1 cellular context compared by ENCODE assay signal in the genomic region with DNA sequence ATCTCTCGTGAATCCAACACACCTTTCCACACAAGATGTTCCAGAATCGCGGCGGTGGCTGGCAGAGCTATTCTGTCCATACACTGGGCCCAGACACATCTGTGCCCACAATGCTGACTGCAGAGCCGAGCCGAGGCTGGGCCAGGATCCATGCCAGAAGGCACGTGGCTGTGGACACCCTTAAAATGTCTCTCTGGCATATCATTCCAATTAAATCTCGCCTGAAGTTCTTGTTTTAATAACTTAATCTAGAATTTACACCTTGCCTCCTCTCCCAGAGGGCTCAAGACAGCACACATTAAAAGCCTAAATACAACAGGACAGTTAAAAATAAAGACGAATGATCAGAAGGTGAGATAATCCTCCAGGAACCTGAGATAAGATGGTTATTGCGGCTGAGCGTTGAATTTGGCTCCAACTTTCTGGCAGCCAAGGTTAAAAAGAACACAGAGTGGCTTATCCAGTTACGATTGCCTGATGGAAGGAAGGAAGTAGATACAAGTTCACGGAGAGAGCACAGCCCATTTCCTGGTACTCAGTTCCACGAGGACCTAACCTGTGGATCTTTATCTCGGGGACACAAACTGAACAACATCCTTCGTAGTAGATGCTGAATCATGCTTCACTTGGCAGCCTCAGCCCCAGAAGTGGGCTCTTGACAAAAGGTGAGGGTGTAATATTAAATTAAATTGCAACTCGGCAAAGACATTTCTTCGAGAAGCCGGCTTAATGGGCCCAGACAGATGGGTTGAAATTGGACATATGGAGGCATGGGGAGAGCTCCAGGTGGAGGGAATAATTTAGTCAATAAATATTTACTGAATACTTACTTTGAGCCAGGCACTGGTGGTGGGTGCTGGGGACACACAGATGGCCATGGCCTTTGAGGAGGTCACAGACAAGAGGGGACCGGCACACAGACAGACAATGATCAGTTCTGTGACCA.
TF ChIP-seq lines count a peak whose summit lies in the region.

No MANE protein-coding gene starts in this region.

TF ChIP-seq in WTC11, 78 proteins besides CTCF, POLR2A, EP300 and RAD21 (continued from another document):
- TF ChIP-seq, protein P1, sequence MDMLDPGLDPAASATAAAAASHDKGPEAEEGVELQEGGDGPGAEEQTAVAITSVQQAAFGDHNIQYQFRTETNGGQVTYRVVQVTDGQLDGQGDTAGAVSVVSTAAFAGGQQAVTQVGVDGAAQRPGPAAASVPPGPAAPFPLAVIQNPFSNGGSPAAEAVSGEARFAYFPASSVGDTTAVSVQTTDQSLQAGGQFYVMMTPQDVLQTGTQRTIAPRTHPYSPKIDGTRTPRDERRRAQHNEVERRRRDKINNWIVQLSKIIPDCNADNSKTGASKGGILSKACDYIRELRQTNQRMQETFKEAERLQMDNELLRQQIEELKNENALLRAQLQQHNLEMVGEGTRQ (CRISPR knock-in tag; IDR thresholded peaks at IDR 0.05), result no peak
- TF ChIP-seq, protein P2, sequence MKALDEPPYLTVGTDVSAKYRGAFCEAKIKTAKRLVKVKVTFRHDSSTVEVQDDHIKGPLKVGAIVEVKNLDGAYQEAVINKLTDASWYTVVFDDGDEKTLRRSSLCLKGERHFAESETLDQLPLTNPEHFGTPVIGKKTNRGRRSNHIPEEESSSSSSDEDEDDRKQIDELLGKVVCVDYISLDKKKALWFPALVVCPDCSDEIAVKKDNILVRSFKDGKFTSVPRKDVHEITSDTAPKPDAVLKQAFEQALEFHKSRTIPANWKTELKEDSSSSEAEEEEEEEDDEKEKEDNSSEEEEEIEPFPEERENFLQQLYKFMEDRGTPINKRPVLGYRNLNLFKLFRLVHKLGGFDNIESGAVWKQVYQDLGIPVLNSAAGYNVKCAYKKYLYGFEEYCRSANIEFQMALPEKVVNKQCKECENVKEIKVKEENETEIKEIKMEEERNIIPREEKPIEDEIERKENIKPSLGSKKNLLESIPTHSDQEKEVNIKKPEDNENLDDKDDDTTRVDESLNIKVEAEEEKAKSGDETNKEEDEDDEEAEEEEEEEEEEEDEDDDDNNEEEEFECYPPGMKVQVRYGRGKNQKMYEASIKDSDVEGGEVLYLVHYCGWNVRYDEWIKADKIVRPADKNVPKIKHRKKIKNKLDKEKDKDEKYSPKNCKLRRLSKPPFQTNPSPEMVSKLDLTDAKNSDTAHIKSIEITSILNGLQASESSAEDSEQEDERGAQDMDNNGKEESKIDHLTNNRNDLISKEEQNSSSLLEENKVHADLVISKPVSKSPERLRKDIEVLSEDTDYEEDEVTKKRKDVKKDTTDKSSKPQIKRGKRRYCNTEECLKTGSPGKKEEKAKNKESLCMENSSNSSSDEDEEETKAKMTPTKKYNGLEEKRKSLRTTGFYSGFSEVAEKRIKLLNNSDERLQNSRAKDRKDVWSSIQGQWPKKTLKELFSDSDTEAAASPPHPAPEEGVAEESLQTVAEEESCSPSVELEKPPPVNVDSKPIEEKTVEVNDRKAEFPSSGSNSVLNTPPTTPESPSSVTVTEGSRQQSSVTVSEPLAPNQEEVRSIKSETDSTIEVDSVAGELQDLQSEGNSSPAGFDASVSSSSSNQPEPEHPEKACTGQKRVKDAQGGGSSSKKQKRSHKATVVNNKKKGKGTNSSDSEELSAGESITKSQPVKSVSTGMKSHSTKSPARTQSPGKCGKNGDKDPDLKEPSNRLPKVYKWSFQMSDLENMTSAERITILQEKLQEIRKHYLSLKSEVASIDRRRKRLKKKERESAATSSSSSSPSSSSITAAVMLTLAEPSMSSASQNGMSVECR (CRISPR knock-in tag; IDR thresholded peaks at IDR 0.05; ENCODE audit: borderline replicate concordance), result no peak
- TF ChIP-seq, protein P3, sequence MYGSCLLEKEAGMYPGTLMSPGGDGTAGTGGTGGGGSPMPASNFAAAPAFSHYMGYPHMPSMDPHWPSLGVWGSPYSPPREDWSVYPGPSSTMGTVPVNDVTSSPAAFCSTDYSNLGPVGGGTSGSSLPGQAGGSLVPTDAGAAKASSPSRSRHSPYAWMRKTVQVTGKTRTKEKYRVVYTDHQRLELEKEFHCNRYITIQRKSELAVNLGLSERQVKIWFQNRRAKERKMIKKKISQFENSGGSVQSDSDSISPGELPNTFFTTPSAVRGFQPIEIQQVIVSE (CRISPR knock-in tag; IDR thresholded peaks at IDR 0.05; ENCODE audit: borderline replicate concordance), result no peak
- TF ChIP-seq TEAD4 (CRISPR knock-in tag; IDR thresholded peaks at IDR 0.05), result no peak
- TF ChIP-seq, protein P4, sequence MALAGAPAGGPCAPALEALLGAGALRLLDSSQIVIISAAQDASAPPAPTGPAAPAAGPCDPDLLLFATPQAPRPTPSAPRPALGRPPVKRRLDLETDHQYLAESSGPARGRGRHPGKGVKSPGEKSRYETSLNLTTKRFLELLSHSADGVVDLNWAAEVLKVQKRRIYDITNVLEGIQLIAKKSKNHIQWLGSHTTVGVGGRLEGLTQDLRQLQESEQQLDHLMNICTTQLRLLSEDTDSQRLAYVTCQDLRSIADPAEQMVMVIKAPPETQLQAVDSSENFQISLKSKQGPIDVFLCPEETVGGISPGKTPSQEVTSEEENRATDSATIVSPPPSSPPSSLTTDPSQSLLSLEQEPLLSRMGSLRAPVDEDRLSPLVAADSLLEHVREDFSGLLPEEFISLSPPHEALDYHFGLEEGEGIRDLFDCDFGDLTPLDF (CRISPR knock-in tag; IDR thresholded peaks at IDR 0.05), result no peak
- TF ChIP-seq SMAD3 (CRISPR knock-in tag; IDR thresholded peaks at IDR 0.05; ENCODE audit: borderline replicate concordance), result no peak
- TF ChIP-seq, protein P5, sequence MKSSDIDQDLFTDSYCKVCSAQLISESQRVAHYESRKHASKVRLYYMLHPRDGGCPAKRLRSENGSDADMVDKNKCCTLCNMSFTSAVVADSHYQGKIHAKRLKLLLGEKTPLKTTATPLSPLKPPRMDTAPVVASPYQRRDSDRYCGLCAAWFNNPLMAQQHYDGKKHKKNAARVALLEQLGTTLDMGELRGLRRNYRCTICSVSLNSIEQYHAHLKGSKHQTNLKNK (CRISPR knock-in tag; IDR thresholded peaks at IDR 0.05), result no peak
- TF ChIP-seq NFYB (CRISPR knock-in tag; conservative IDR thresholded peaks at IDR 0.05; ENCODE audit: low read depth), result no peak
- no peak for TF ChIP-seq ETV6 (CRISPR knock-in tag; IDR thresholded peaks at IDR 0.05)
- TF ChIP-seq KAT7 (CRISPR knock-in tag; IDR thresholded peaks at IDR 0.05; ENCODE audit: borderline replicate concordance), result no peak
- TF ChIP-seq RORB (CRISPR knock-in tag; IDR thresholded peaks at IDR 0.05), result no peak
- TF ChIP-seq, protein P6, sequence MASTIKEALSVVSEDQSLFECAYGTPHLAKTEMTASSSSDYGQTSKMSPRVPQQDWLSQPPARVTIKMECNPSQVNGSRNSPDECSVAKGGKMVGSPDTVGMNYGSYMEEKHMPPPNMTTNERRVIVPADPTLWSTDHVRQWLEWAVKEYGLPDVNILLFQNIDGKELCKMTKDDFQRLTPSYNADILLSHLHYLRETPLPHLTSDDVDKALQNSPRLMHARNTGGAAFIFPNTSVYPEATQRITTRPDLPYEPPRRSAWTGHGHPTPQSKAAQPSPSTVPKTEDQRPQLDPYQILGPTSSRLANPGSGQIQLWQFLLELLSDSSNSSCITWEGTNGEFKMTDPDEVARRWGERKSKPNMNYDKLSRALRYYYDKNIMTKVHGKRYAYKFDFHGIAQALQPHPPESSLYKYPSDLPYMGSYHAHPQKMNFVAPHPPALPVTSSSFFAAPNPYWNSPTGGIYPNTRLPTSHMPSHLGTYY (CRISPR knock-in tag; IDR thresholded peaks at IDR 0.05), result no peak
- TF ChIP-seq CREB1 (CRISPR knock-in tag; IDR thresholded peaks at IDR 0.05), result no peak
- TF ChIP-seq SOX15 (CRISPR knock-in tag; IDR thresholded peaks at IDR 0.05), result no peak
